Comparison of ENCODE assay signal across 13 cellular contexts in the genomic region with DNA sequence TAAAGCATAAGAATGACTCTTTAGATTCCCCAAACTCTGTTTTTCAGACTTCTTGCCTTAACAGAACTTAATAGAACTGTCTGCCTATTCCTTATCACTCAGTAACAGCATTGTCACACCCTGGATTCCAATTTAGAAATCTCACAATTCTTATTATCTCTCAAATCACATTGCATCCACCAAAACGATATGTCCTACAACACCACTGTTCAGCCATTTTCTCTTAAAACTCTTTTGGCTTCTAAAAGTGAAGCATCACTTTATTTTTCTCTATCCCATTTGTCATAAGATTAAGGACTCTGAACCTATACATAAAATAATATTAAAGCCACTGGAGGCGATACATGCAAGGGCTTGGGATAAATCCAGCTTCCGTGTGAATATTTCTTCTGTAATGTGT. TPM values are rescaled to one million over a fixed set of nuclear protein-coding genes. Genes with fewer than 3 reads are reported as not detected.
A peak's percentile ranks its signal among the peaks of the same experiment; 100 is the strongest.
DNase-seq lines count a peak whose midpoint lies in the region; ATAC-seq and TF ChIP-seq lines count a peak whose summit lies in the region.
"Had no signal": no experiment of that assay in that cellular context is flagged by ENCODE, and none has a peak within 500 bp of the region (broad histone marks: within the 10 kb centered on the region; RNA-seq: fewer than 3 reads in every experiment).

No MANE protein-coding gene starts in this region.

- H3K79me2 ChIP-seq in HCT116 (ENCODE audit: insufficient read depth, low read length) (no peaks in the 10 kb centered on the region), PC-3 (ENCODE audit: low read length) (no peaks in the 10 kb centered on the region)

- TF ChIP-seq CTCF in HCT116 (IDR thresholded peaks at IDR 0.05 in 2 of 3, conservative IDR thresholded peaks at IDR 0.05 in 1 of 3; ENCODE audit: borderline replicate concordance in 1 of 3, insufficient read depth in 1 of 3, low read depth in 2 of 3, low read length in 2 of 3) (no peak), PC-3 (conservative IDR thresholded peaks at IDR 0.05; ENCODE audit: low read depth, low read length) (no peak), tibial nerve (IDR thresholded peaks at IDR 0.05) (no peak), WERI-Rb-1 (IDR thresholded peaks at IDR 0.05; ENCODE audit: low read depth, low read length) (no peak)

- H3K4me2 ChIP-seq in HCT116 (ENCODE audit: low read length), result peak overlapping the region; percentile 87
- H3K4me2 ChIP-seq in PC-3 (ENCODE audit: low read length), result peak overlapping the region; percentile 95; the same call in 1 of the 2 replicates
- H3K4me2 ChIP-seq in mesenchymal stem cell (ENCODE audit: low read length, poor library complexity, severe bottlenecking), result no peak overlapping the region

- H2BK120ac ChIP-seq in mesenchymal stem cell (ENCODE audit: low read depth, low read length), result no peak overlapping the region

- DNase-seq in HCT116 (ENCODE audit: low read depth, low spot score) (no peak), PC-3 (no peak), mesenchymal stem cell (no peak), tibial nerve (ENCODE audit: low spot score in 2 of 2) (no peak), WERI-Rb-1 (no peak), NCI-H1436 treated with DMSO at 0.1 percent for 48 hours (lab: John Stamatoyannopoulos, UW) (no peak)

- H3K9me3 ChIP-seq in HCT116 (ENCODE audit: control insufficient read depth in 1 of 2, insufficient read depth in 1 of 2, low read depth in 1 of 2, low read length in 2 of 2) (no peaks in the 10 kb centered on the region), PC-3 (ENCODE audit: low read length) (no peaks in the 10 kb centered on the region), mesenchymal stem cell (ENCODE audit: control insufficient read depth, low read length) (no peaks in the 10 kb centered on the region), tibial nerve (no peaks in the 10 kb centered on the region), WERI-Rb-1 (ENCODE audit: severe bottlenecking) (no peaks in the 10 kb centered on the region)
- H3K9me3 ChIP-seq: lower lobe of right lung, Peyer's patch had no signal

- H3K23ac ChIP-seq in mesenchymal stem cell (ENCODE audit: low read length in 2 of 2), result no peak overlapping the region

- RAD21 ChIA-PET in HCT116 (lab: Charles Lee; ENCODE audit: low non-redundant PET in 1 of 2, low total read pairs in 2 of 2, uncharacterized antibody in 2 of 2, unreplicated experiment in 2 of 2), result interaction anchor here in 1 of 2 experiments (1.7 kb wide), 1 partner anchor 96 kb away, joined by 4 read pairs; no protein-coding TSS in a partner anchor

- no peak overlapping the region for H3K9ac ChIP-seq in HCT116 (ENCODE audit: low read length)
- no peak overlapping the region for H3K9ac ChIP-seq in PC-3 (ENCODE audit: low read length)
- H3K9ac ChIP-seq in mesenchymal stem cell (ENCODE audit: low read length), result peak overlapping the region; percentile 40

- POLR2A ChIA-PET in HCT116 (lab: Charles Lee) (no interaction called here), PC-3 (lab: Charles Lee; ENCODE audit: unreplicated experiment) (no interaction called here)

- peak overlapping the region in 1 of 2 experiments; percentile 60; a peak in 3 of 4 replicates for H3K4me3 ChIP-seq in HCT116 (replicated peaks in 1 of 2; ENCODE audit: low read depth in 1 of 2, low read length in 2 of 2)
- H3K4me3 ChIP-seq in PC-3 (ENCODE audit: low read length), result peak overlapping the region; percentile 67; the same call in 1 of the 2 replicates
- no peak overlapping the region for H3K4me3 ChIP-seq in mesenchymal stem cell (ENCODE audit: insufficient read depth in 1 of 2, low read depth in 1 of 2, low read length in 2 of 2)
- peak overlapping the region in 2 of 4 donors; percentile 37 to 59 for H3K4me3 ChIP-seq in tibial nerve
- H3K4me3 ChIP-seq in WERI-Rb-1 (ENCODE audit: low read depth, low read length), result no peak overlapping the region

- no peak overlapping the region for H2BK5ac ChIP-seq in mesenchymal stem cell (ENCODE audit: low read depth, low read length, poor library complexity, severe bottlenecking)

- H4K20me1 ChIP-seq in HCT116 (ENCODE audit: insufficient read depth) (no peaks in the 10 kb centered on the region), PC-3 (ENCODE audit: low read length) (no peaks in the 10 kb centered on the region)

- H3K4me1 ChIP-seq in HCT116 (ENCODE audit: control insufficient read depth in 1 of 2, insufficient read depth in 2 of 2, low read length in 2 of 2) (peaks cover 0 to 15% of the 10 kb centered on the region in 2 experiments; a peak in 1 of 4 replicates), PC-3 (ENCODE audit: insufficient read depth, low read length) (peaks cover 40% of the 10 kb centered on the region), mesenchymal stem cell (ENCODE audit: control insufficient read depth, insufficient read depth, low read depth, low read length) (peaks cover 5% of the 10 kb centered on the region), tibial nerve (peaks cover 0 to 26% (median 4%) of the 10 kb centered on the region in 4 donors)

- H2BK15ac ChIP-seq in mesenchymal stem cell (ENCODE audit: low read depth, poor library complexity, severe bottlenecking), result no peak overlapping the region

- no peak for TF ChIP-seq RAD21 in HCT116 (IDR thresholded peaks at IDR 0.05; ENCODE audit: low read depth)

- no peaks in the 10 kb centered on the region for H3K79me1 ChIP-seq in mesenchymal stem cell (replicated peaks; ENCODE audit: low read length, poor library complexity, severe bottlenecking)

- no peak overlapping the region for H3K27ac ChIP-seq in HCT116 (ENCODE audit: low read depth, low read length)
- no peak overlapping the region for H3K27ac ChIP-seq in PC-3 (ENCODE audit: low read length)
- no peak overlapping the region for H3K27ac ChIP-seq in mesenchymal stem cell (ENCODE audit: low read length, poor library complexity, severe bottlenecking)
- H3K27ac ChIP-seq in tibial nerve, result peak overlapping the region; percentile 75 to 92 (median 79)
- H3K27ac ChIP-seq in WERI-Rb-1, result no peak overlapping the region
- H3K27ac ChIP-seq: HL-60, SK-N-MC had no signal

- TF ChIP-seq POLR2A in HCT116 (IDR thresholded peaks at IDR 0.05; ENCODE audit: borderline replicate concordance, extremely low read depth, insufficient read depth, insufficient read length) (no peak), tibial nerve (IDR thresholded peaks at IDR 0.05) (no peak)

- no peak overlapping the region for H3K18ac ChIP-seq in mesenchymal stem cell (ENCODE audit: low read depth in 1 of 2, low read length in 2 of 2)

- H3K4ac ChIP-seq in mesenchymal stem cell (ENCODE audit: low read depth in 1 of 2, low read length in 2 of 2), result no peak overlapping the region

- TF ChIP-seq EP300 in tibial nerve (IDR thresholded peaks at IDR 0.05), result no peak

- CTCF ChIA-PET in HCT116 (lab: Charles Lee), result interaction anchor here (0.6 to 2.9 kb wide), 7 partner anchors 14 to 1007 kb away, joined by 3 to 23 read pairs (median 4); no protein-coding TSS in a partner anchor
- CTCF ChIA-PET in PC-3 (lab: Charles Lee), result interaction anchor here (0.9 to 2.1 kb wide), 3 partner anchors 92 to 96 kb away, joined by 3 to 7 read pairs (median 3); no protein-coding TSS in a partner anchor

- H2AK5ac ChIP-seq in mesenchymal stem cell (ENCODE audit: low read length, severe bottlenecking), result no peak overlapping the region

- H3K9me2 ChIP-seq in HCT116 (ENCODE audit: insufficient read depth) (no peaks in the 10 kb centered on the region), PC-3 (replicated peaks; ENCODE audit: low read length) (no peaks in the 10 kb centered on the region)

- no peaks in the 10 kb centered on the region for H3K36me3 ChIP-seq in HCT116 (ENCODE audit: control insufficient read depth in 1 of 2, insufficient read depth in 2 of 2, low read length in 2 of 2)
- H3K36me3 ChIP-seq in PC-3 (ENCODE audit: low read depth, low read length), result no peaks in the 10 kb centered on the region; the same call in 1 of the 2 replicates
- no peaks in the 10 kb centered on the region for H3K36me3 ChIP-seq in mesenchymal stem cell (ENCODE audit: control insufficient read depth in 1 of 2, insufficient read depth in 2 of 2, low read depth in 1 of 2, low read length in 2 of 2)
- H3K36me3 ChIP-seq in tibial nerve, result no peaks in the 10 kb centered on the region
- no peaks in the 10 kb centered on the region for H3K36me3 ChIP-seq in WERI-Rb-1
- H3K36me3 ChIP-seq: lower lobe of right lung, Peyer's patch had no signal

- 8% methylated on average over 2 of the region's 3 CpGs for WGBS in mesenchymal stem cell
- WGBS in tibial nerve, 2 donors, result 1 to 3% methylated on average over 3 of the region's 3 CpGs

- intact Hi-C loops in HCT116 (cut with micrococcal nuclease), result loop anchor here (2.0 to 10.0 kb wide), 4 partner anchors 94 to 558 kb away; no protein-coding TSS in a partner anchor
- intact Hi-C loops in PC-3 (cut with micrococcal nuclease), result loop anchor here (1.0 to 10.0 kb wide), 4 partner anchors 94 to 348 kb away; no protein-coding TSS in a partner anchor

- H3K27me3 ChIP-seq in HCT116 (ENCODE audit: insufficient read depth, low read length), result no peaks in the 10 kb centered on the region
- no peaks in the 10 kb centered on the region for H3K27me3 ChIP-seq in PC-3 (ENCODE audit: low read length)
- no peaks in the 10 kb centered on the region for H3K27me3 ChIP-seq in mesenchymal stem cell (ENCODE audit: control insufficient read depth in 1 of 2, insufficient read depth in 1 of 2, low read length in 2 of 2)
- H3K27me3 ChIP-seq in tibial nerve, result no peaks in the 10 kb centered on the region
- no peaks in the 10 kb centered on the region for H3K27me3 ChIP-seq in WERI-Rb-1 (ENCODE audit: insufficient read depth, low read depth, severe bottlenecking)
- H3K27me3 ChIP-seq: Peyer's patch had no signal

- H4K91ac ChIP-seq in mesenchymal stem cell (ENCODE audit: low read length), result no peak overlapping the region

- no peak overlapping the region for H3K14ac ChIP-seq in mesenchymal stem cell (ENCODE audit: low read length in 2 of 2)

- ATAC-seq in HCT116, result no peak
- ATAC-seq in PC-3, result no peak
- ATAC-seq in GM21786 (IDR thresholded peaks at IDR 0.05; ENCODE audit: unreplicated experiment), result no peak

- no TSS peak for BruUV-seq in HCT116 (replicated peaks; lab: Mats Ljungman, UMichigan)
- BruUV-seq in PC-3 (replicated peaks; lab: Mats Ljungman, UMichigan), result no TSS peak

- no peak overlapping the region for H4K8ac ChIP-seq in mesenchymal stem cell (ENCODE audit: low read length)

- no peak overlapping the region for H2BK12ac ChIP-seq in mesenchymal stem cell (ENCODE audit: low read length in 2 of 2)

- H3F3A ChIP-seq in PC-3 (ENCODE audit: low read length, unreplicated experiment), result no peaks in the 10 kb centered on the region

- peak overlapping the region; percentile 93 for H2AFZ ChIP-seq in HCT116 (ENCODE audit: low read depth, low read length, poor library complexity, severe bottlenecking)
- peak overlapping the region; percentile 26; the same call in 1 of the 2 replicates for H2AFZ ChIP-seq in PC-3 (ENCODE audit: low read length)
- H2AFZ ChIP-seq in mesenchymal stem cell (ENCODE audit: low read depth, low read length), result no peak overlapping the region

RNA-seq across cellular contexts. Expression of a gene that starts 1.2 kb away (rescaled TPM):
- total RNA-seq in HCT116 (2021; ENCODE audit: unreplicated experiment) (1.2 TPM), PC-3 (2014; rRNA removed) (1.8 and 2.2 TPM in 2 replicates), tibial nerve (10 to 100 TPM; 15.0 to 32.1 (median 21.8) TPM)
- 0.30 and 0.42 TPM in 2 replicates for polyA plus RNA-seq in HCT116 (2012)
- 39.3 TPM for polyA plus RNA-seq in mesenchymal stem cell (2013, experiment 1 of 2)
- polyA plus RNA-seq in mesenchymal stem cell (2013, experiment 2 of 2), result 41.4 TPM
- total RNA-seq: activated naive CD4-positive, alpha-beta T cell treated with anti-CD3 and anti-CD28 coated beads for 36 hours had no signal
- polyA plus RNA-seq: neural cell had no signal

RNA-seq across cellular contexts. Expression of a gene that starts 36.7 kb away (rescaled TPM):
- total RNA-seq in HCT116 (2021; ENCODE audit: unreplicated experiment) (16.2 TPM), PC-3 (2014; rRNA removed) (12.4 and 12.8 TPM in 2 replicates), tibial nerve (10 to 100 TPM in 2 of 4 donors, 1 to 10 TPM in 2; 9.4 to 21.3 (median 11.4) TPM)
- 10.9 and 11.8 TPM in 2 replicates for polyA plus RNA-seq in HCT116 (2012)
- polyA plus RNA-seq in mesenchymal stem cell (2013, experiment 1 of 2), result 11.6 TPM
- polyA plus RNA-seq in mesenchymal stem cell (2013, experiment 2 of 2), result 12.4 TPM

Comparison
In these comparisons a context has a peak if more than half of its experiments do, and no peak if none do; other contexts are left out.
1. H3K27ac ChIP-seq: peak in tibial nerve (4 of 4); none in HCT116 (single experiment), PC-3 (single experiment), mesenchymal stem cell (single experiment) and WERI-Rb-1 (single experiment).